In the genomic region with DNA sequence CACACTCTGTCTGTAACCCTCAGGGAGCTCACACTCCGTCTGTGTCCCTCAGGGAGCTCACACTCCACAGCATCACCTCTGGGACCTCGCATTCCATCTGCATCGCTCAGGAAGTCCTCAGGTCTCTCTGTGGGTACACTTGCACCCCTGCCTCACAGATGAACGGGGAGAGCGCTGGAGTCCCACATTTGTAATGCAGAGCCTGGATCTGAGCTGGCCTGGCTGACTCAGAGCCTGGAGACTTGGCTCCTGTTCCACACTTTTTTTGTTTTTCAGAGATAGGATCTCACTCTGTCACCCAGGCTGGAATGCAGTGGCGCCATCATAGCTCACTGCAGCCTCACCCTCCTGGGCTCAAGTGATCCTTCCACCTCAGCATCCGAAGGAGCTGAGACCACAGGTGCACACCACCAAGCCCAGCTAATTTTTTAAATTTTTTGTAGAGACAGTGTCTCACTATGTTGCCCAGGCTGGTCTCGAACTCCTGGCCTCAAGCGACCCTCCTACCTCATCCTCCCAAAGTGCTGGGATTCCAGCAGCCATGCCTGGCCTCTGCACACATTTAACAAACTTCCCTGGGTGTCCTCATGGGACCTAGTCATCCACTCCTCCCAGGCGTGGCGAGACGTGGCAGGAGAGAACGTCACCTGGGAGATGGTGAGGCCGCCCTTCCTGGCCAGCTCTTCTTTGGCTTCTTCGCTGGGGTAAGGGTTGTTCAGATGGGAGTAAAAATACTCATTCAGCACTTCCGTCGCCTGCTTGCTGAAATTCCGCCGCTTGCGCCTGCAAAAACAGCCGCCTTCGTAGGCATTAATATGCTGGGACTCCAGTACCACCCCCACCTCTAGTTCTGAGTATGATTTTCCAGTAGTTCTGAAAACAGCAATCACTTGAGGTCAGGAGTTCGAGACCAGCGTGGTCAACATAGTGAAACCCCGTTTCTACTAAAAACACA, we compare ENCODE assay signal across 1 cellular context.
TF ChIP-seq lines count a peak whose summit lies in the region.

No MANE protein-coding gene starts in this region.

TF ChIP-seq in K562, 482 proteins besides CTCF, POLR2A, EP300 and RAD21:
- TF ChIP-seq FOSL1 (tag; conservative IDR thresholded peaks at IDR 0.05) (0 out of 2 replicates have a peak, but pooled peaks have one; percentile 15), ETS2 (tag; IDR thresholded peaks at IDR 0.05; ENCODE audit: borderline replicate concordance, poor library complexity, severe bottlenecking) (no peak), YY1 (IDR thresholded peaks at IDR 0.05; ENCODE audit: borderline replicate concordance in 1 of 3, control insufficient read depth in 1 of 3, extremely low read depth in 1 of 3, insufficient read depth in 3 of 3, insufficient read length in 1 of 3, insufficient replicate concordance in 2 of 3, low read depth in 1 of 3, low read length in 2 of 3) (no peak), C11orf30 (IDR thresholded peaks at IDR 0.05; ENCODE audit: low read depth) (no peak), ZNF146 (CRISPR knock-in tag; IDR thresholded peaks at IDR 0.05; ENCODE audit: unreplicated experiment) (no peak)
